In the genomic region with DNA sequence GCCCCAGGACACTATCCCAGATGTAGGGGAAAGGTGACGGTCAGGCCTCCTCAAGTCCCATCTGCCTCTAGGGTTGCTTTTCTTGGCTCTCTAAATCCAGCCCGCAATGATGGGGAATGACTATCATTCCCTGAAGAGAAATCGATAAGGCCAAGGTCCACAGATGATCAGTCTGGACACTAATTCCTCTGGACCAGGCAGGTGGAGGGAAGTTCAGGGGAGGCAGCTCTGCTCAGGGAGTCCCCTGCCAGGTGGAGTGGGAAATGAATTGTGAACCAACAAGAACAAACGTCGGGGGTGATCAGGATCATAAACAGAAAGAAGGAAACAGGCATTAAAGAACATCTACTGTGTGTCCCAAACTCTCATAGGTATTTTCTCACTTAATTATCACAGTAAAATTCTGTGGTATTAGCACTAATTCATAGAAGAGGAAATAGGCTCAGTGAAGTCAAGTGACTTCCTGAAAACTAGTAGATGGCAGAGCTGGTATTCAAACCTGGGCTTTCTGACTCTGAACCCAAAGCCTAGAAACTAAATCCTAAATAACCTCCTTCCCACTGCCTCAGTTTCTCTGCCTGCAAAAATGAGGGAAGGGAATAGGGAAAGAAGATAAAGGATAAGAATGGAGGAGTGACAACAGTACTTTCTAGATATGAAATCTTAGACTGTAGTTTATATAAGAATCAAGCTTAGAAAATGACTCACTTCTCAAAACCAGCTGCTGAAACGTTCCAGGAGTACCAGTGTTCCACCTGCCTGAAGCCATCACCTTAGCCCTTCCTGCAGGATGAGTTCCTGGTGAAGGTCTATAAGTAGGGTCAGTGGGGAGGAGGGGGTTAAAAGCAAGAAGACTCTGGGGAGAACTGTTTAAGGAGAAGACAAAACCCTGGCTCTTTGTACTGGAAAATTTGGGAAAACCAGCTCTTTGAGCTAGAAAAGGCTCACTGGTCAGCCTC, we compare ENCODE assay signal across 1 cellular context.
TF ChIP-seq lines count a peak whose summit lies in the region.

No MANE protein-coding gene starts in this region.

TF ChIP-seq in liver, 16 proteins besides CTCF, POLR2A, EP300 and RAD21 (continued from another document):
- TF ChIP-seq, protein P1, sequence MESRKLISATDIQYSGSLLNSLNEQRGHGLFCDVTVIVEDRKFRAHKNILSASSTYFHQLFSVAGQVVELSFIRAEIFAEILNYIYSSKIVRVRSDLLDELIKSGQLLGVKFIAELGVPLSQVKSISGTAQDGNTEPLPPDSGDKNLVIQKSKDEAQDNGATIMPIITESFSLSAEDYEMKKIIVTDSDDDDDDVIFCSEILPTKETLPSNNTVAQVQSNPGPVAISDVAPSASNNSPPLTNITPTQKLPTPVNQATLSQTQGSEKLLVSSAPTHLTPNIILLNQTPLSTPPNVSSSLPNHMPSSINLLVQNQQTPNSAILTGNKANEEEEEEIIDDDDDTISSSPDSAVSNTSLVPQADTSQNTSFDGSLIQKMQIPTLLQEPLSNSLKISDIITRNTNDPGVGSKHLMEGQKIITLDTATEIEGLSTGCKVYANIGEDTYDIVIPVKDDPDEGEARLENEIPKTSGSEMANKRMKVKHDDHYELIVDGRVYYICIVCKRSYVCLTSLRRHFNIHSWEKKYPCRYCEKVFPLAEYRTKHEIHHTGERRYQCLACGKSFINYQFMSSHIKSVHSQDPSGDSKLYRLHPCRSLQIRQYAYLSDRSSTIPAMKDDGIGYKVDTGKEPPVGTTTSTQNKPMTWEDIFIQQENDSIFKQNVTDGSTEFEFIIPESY (IDR thresholded peaks at IDR 0.05) = peak; percentile 60
